ENCODE assay signal across 33 cellular contexts in the genomic region with DNA sequence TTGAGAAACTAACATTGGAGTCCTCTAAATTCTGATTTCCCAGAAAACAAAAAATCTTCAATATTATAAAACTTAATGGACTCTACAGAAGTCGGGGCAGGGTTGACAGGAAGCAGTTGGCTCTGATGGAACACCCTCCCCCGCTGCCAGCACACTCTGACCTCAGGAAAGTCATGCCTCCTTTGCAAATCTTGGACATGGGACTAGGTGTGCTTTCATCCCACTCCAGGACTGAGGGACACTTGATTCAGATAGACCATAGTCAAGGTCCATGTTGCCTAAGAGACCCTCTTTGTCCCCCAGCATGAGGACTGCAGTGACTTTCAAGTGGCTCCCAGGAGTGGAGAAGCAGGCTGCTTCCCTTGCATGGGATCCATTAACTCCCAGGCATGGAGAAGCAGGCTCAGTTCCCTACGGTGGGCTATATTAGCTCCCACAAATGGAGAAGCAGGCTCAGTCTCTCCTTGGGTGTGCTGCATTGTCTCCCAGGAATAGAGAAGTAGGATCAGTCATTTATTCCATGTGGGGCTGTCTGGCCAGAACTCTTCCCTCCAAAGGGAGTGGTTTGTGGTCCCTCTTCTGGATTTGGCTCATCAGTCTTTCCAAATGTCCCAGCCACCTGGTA. TPM values are rescaled to one million over a fixed set of nuclear protein-coding genes. Genes with fewer than 3 reads are reported as not detected.
DNase-seq lines count a peak whose midpoint lies in the region; ATAC-seq, FAIRE-seq and TF ChIP-seq lines count a peak whose summit lies in the region.
"Had no signal": no experiment of that assay in that cellular context is flagged by ENCODE, and none has a peak within 500 bp of the region (broad histone marks: within the 10 kb centered on the region; RNA-seq: fewer than 3 reads in every experiment).

No MANE protein-coding gene starts in this region.

- peaks cover 33% of the 10 kb centered on the region for H3K4me1 Mint-ChIP-seq in nephron
- H3K4me1 Mint-ChIP-seq in activated CD4-positive, alpha-beta T cell treated with anti-CD3 and anti-CD28 coated beads, Interleukin-2, amount 10 ng/mL, durations not matched to agents 7 days and 5 days = no peaks in the 10 kb centered on the region
- H3K4me1 Mint-ChIP-seq: activated CD4-positive, alpha-beta T cell treated with anti-CD3 and anti-CD28 coated beads, Interleukin-2, amount 10 ng/mL, durations not matched to agents 24 days and 14 days; naive thymus-derived CD8-positive, alpha-beta T cell had no signal

- POLR2A ChIA-PET in A549 (lab: Yijun Ruan, JAX) = no interaction called here
- POLR2A ChIA-PET in activated CD4-positive, alpha-beta T cell treated with anti-CD3 and anti-CD28 coated beads, Interleukin-2, amount 10 ng/mL, durations not matched to agents 7 days and 5 days (lab: Charles Lee) = no interaction called here

- H3K27ac ChIP-seq in A549 = peak overlapping the region; percentile 89
- H3K27ac ChIP-seq: WERI-Rb-1 had no signal

- H3K27me3 ChIP-seq in MG63 = no peaks in the 10 kb centered on the region
- H3K27me3 ChIP-seq: upper lobe of left lung had no signal

- TF ChIP-seq RAD21 in A549 (conservative IDR thresholded peaks at IDR 0.05 in 1 of 2, IDR thresholded peaks at IDR 0.05 in 1 of 2) = no peak

- CTCF ChIA-PET in A549 (lab: Yijun Ruan, JAX) = interaction anchor here (1.0 to 1.5 kb wide), 2 partner anchors 18 to 168 kb away, joined by 3 to 5 read pairs; no protein-coding TSS in a partner anchor
- CTCF ChIA-PET in activated CD4-positive, alpha-beta T cell treated with anti-CD3 and anti-CD28 coated beads, Interleukin-2, amount 10 ng/mL, durations not matched to agents 7 days and 5 days (lab: Charles Lee) = no interaction called here

- H3K9me3 Mint-ChIP-seq in nephron = peaks cover 3% of the 10 kb centered on the region
- peaks cover 2% of the 10 kb centered on the region for H3K9me3 Mint-ChIP-seq in activated CD4-positive, alpha-beta T cell treated with anti-CD3 and anti-CD28 coated beads, Interleukin-2, amount 10 ng/mL, durations not matched to agents 7 days and 5 days

- H3K9me3 ChIP-seq in A549 (peaks cover 5% of the 10 kb centered on the region; the same call in 2 of the 3 replicates), MG63 (no peaks in the 10 kb centered on the region; the same call in 1 of the 2 replicates)
- H3K9me3 ChIP-seq: upper lobe of left lung had no signal

- peaks cover 11% of the 10 kb centered on the region for H3K36me3 Mint-ChIP-seq in nephron (ENCODE audit: low read depth)
- H3K36me3 Mint-ChIP-seq in activated CD4-positive, alpha-beta T cell treated with anti-CD3 and anti-CD28 coated beads, Interleukin-2, amount 10 ng/mL, durations not matched to agents 7 days and 5 days (ENCODE audit: low read depth) = no peaks in the 10 kb centered on the region

- no peak for TF ChIP-seq CTCF in A549 (IDR thresholded peaks at IDR 0.05)
- no peak for TF ChIP-seq CTCF in nephron (IDR thresholded peaks at IDR 0.05; ENCODE audit: unreplicated experiment in 3 of 3)

- peaks cover 38% of the 10 kb centered on the region for H3K4me1 ChIP-seq in A549

- 50% methylated on average over 3 of the region's 3 CpGs for WGBS in A549 (ENCODE audit: missing lambda C conversion rate)

- no peak for TF ChIP-seq POLR2A in A549 (IDR thresholded peaks at IDR 0.05; ENCODE audit: low read length)

- TF ChIP-seq EP300 in A549 (IDR thresholded peaks at IDR 0.05) = no peak

- no peak; a peak in 1 of 6 replicates for ATAC-seq in A549
- ATAC-seq: activated T-cell treated with anti-CD3 and anti-CD28 coated beads, Interleukin-2, amount 50 U/mL, for 4 hours; naive thymus-derived CD8-positive, alpha-beta T cell; PC-3 had no signal

- no peaks in the 10 kb centered on the region for H3K27me3 Mint-ChIP-seq in nephron (ENCODE audit: low read depth)
- H3K27me3 Mint-ChIP-seq in activated CD4-positive, alpha-beta T cell treated with anti-CD3 and anti-CD28 coated beads, Interleukin-2, amount 10 ng/mL, durations not matched to agents 7 days and 5 days = peaks cover 47% of the 10 kb centered on the region
- H3K27me3 Mint-ChIP-seq: brain had no signal

- H3K4me3 Mint-ChIP-seq in nephron = no peak overlapping the region
- no peak overlapping the region for H3K4me3 Mint-ChIP-seq in activated CD4-positive, alpha-beta T cell treated with anti-CD3 and anti-CD28 coated beads, Interleukin-2, amount 10 ng/mL, durations not matched to agents 7 days and 5 days
- H3K4me3 Mint-ChIP-seq: activated CD4-positive, alpha-beta T cell treated with anti-CD3 and anti-CD28 coated beads, Interleukin-2, amount 10 ng/mL, durations not matched to agents 24 days and 14 days; activated T-cell treated with anti-CD3 and anti-CD28 coated beads, Interleukin-2, amount 50 U/mL, for 4 hours; brain; naive thymus-derived CD8-positive, alpha-beta T cell had no signal

- H3K36me3 ChIP-seq in MG63 = no peaks in the 10 kb centered on the region
- H3K36me3 ChIP-seq: upper lobe of left lung had no signal

- H3K4me3 ChIP-seq in A549 (no peak overlapping the region), MG63 (no peak overlapping the region)
- H3K4me3 ChIP-seq: upper lobe of left lung had no signal

- H3K27ac Mint-ChIP-seq in nephron = peak overlapping the region; percentile 85 to 94 (median 90)
- H3K27ac Mint-ChIP-seq in activated CD4-positive, alpha-beta T cell treated with anti-CD3 and anti-CD28 coated beads, Interleukin-2, amount 10 ng/mL, durations not matched to agents 7 days and 5 days = no peak overlapping the region
- H3K27ac Mint-ChIP-seq: activated CD4-positive, alpha-beta T cell treated with anti-CD3 and anti-CD28 coated beads, Interleukin-2, amount 10 ng/mL, durations not matched to agents 24 days and 14 days; naive thymus-derived CD8-positive, alpha-beta T cell had no signal

- FAIRE-seq in A549 (lab: Jason Lieb, UNC) (no peak), RCC 7860 (lab: Jason Lieb, UNC) (peak; percentile 21)

- peak overlapping the region; percentile 67 for H3K4me2 ChIP-seq in A549

- no peak for DNase-seq in A549 (ENCODE audit: low read depth in 1 of 2, low spot score in 1 of 2)
- DNase-seq in RCC 7860 (ENCODE audit: low spot score) = no peak
- peak; percentile 23 for DNase-seq in kidney tubule cell (ENCODE audit: low spot score)
- DNase-seq in activated CD4-positive, alpha-beta T cell treated with anti-CD3 and anti-CD28 coated beads, Interleukin-2, amount 10 ng/mL, durations not matched to agents 7 days and 5 days = no peak
- DNase-seq in MG63 = no peak
- DNase-seq in Ammon's horn (ENCODE audit: low spot score) = no peak
- DNase-seq in kidney glomerular epithelial cell (lab: John Stamatoyannopoulos, UW) = no peak
- DNase-seq: activated CD4-positive, alpha-beta T cell treated with anti-CD3 and anti-CD28 coated beads, Interleukin-2, amount 10 ng/mL, durations not matched to agents 24 days and 14 days; activated naive CD4-positive, alpha-beta T cell treated with Interleukin-2 at 50 U/mL for 16 hours; activated T-cell treated with anti-CD3 and anti-CD28 coated beads, Interleukin-2, amount 50 U/mL, for 4 hours; COR-L47; GDM1; HCEC 1CT; KG1; midbrain; naive thymus-derived CD8-positive, alpha-beta T cell; NCI-H2171 treated with DMSO at 0.1 percent for 48 hours; NCI-H526; NK-92 treated with Interleukin-12 subunit alpha and Interleukin-12 subunit beta, amount 100 ng/mL, for 24 hours; PC-3; retina; SIG-M5; stimulated activated CD4-positive, alpha-beta T cell treated with anti-CD3 and anti-CD28 coated beads, Interleukin-2, amount 100 ng/mL, for 24 hours; T-helper 9 cell; upper lobe of left lung; WERI-Rb-1 had no signal

TF ChIP-seq in A549, 52 proteins besides CTCF, POLR2A, EP300 and RAD21 (continues in another document):
- TF ChIP-seq FOSB (CRISPR knock-in tag; IDR thresholded peaks at IDR 0.05) (no peak), MYC (IDR thresholded peaks at IDR 0.05; ENCODE audit: borderline replicate concordance, low read length) (no peak), ZSCAN20 (CRISPR knock-in tag; IDR thresholded peaks at IDR 0.05) (no peak), TFCP2L1 (CRISPR knock-in tag; IDR thresholded peaks at IDR 0.05) (no peak)
- TF ChIP-seq, protein P1, sequence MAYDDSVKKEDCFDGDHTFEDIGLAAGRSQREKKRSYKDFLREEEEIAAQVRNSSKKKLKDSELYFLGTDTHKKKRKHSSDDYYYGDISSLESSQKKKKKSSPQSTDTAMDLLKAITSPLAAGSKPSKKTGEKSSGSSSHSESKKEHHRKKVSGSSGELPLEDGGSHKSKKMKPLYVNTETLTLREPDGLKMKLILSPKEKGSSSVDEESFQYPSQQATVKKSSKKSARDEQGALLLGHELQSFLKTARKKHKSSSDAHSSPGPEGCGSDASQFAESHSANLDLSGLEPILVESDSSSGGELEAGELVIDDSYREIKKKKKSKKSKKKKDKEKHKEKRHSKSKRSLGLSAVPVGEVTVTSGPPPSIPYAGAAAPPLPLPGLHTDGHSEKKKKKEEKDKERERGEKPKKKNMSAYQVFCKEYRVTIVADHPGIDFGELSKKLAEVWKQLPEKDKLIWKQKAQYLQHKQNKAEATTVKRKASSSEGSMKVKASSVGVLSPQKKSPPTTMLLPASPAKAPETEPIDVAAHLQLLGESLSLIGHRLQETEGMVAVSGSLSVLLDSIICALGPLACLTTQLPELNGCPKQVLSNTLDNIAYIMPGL (CRISPR knock-in tag; IDR thresholded peaks at IDR 0.05; ENCODE audit: borderline replicate concordance) = no peak

RNA-seq across cellular contexts. Expression of a gene that starts 38.3 kb away (rescaled TPM):
- polyA plus RNA-seq in A549 (2011; rRNA removed) (not detected in 2 replicates), A549 (2017; fragmentation: RNase III; extraction: RNeasy Plus Mini Kit Qiagen cat#74134 plus additional on column Dnase treatment) (not detected in 3 replicates)
- not detected in 2 replicates for polyA plus RNA-seq in A549 (2012; cell fraction: cytosol; rRNA removed)
- polyA plus RNA-seq in A549 (2012; cell fraction: nucleus; rRNA removed) = not detected in 2 replicates
- not detected in 2 replicates for polyA minus RNA-seq in A549 (2011; rRNA and poly(A)+ RNA removed)
- not detected for total RNA-seq in activated CD4-positive, alpha-beta T cell treated with anti-CD3 and anti-CD28 coated beads, Interleukin-2, amount 10 ng/mL, durations not matched to agents 7 days and 5 days
- not detected in 2 replicates for total RNA-seq in MG63 (2014; rRNA removed; shearing (Covaris generic); ENCODE audit: low replicate concordance)
- total RNA-seq: activated CD4-positive, alpha-beta T cell treated with anti-CD3 and anti-CD28 coated beads, Interleukin-2, amount 10 ng/mL, durations not matched to agents 24 days and 14 days; activated T-cell treated with anti-CD3 and anti-CD28 coated beads, Interleukin-2, amount 50 U/mL, for 4 hours; glomerular endothelial cell; HT1080; kidney epithelial cell; naive thymus-derived CD8-positive, alpha-beta T cell; osteoblast; PC-3; upper lobe of left lung had no signal
- polyA plus RNA-seq: BJ; naive thymus-derived CD8-positive, alpha-beta T cell had no signal

RNA-seq across cellular contexts. Expression of a gene that starts 49.6 kb away (rescaled TPM):
- polyA plus RNA-seq in A549 (2011; rRNA removed) (1.7 and 2.4 TPM in 2 replicates), A549 (2017; fragmentation: RNase III; extraction: RNeasy Plus Mini Kit Qiagen cat#74134 plus additional on column Dnase treatment) (2.5 to 2.7 TPM (median 2.7 TPM) in 3 replicates)
- 1.5 and 2.4 TPM in 2 replicates for polyA plus RNA-seq in A549 (2012; cell fraction: cytosol; rRNA removed)
- 2.1 TPM in 2 replicates for polyA plus RNA-seq in A549 (2012; cell fraction: nucleus; rRNA removed)
- 3.7 and 4.5 TPM in 2 replicates for polyA minus RNA-seq in A549 (2011; rRNA and poly(A)+ RNA removed)
- under 1 TPM in 1 of 2 experiments, not detected in 1; 0.15 TPM for total RNA-seq in activated CD4-positive, alpha-beta T cell treated with anti-CD3 and anti-CD28 coated beads, Interleukin-2, amount 10 ng/mL, durations not matched to agents 7 days and 5 days
- total RNA-seq in MG63 (2014; rRNA removed; shearing (Covaris generic); ENCODE audit: low replicate concordance) = 2.4 and 6.1 TPM in 2 replicates
- total RNA-seq: activated CD4-positive, alpha-beta T cell treated with anti-CD3 and anti-CD28 coated beads, Interleukin-2, amount 10 ng/mL, durations not matched to agents 24 days and 14 days; naive thymus-derived CD8-positive, alpha-beta T cell had no signal
- polyA plus RNA-seq: naive thymus-derived CD8-positive, alpha-beta T cell had no signal
